ENCODE assay signal across 27 cellular contexts in genomic region chr2:19556648-19557047, GRCh38.
"Had no signal": no experiment of that assay in that cellular context is flagged by ENCODE, and none has a peak within 500 bp of the region (broad histone marks: within the 10 kb centered on the region; RNA-seq: fewer than 3 reads in every experiment).

No MANE protein-coding gene starts in this region.

- FAIRE-seq: colon, endometrium, endothelial cell of umbilical vein, frontal cortex had no signal

- H3K9me3 ChIP-seq: colonic mucosa, esophagus muscularis mucosa, esophagus squamous epithelium, gastrocnemius medialis, gastroesophageal sphincter, heart left ventricle, heart right ventricle had no signal

- H3K4me3 ChIP-seq: colonic mucosa, coronary artery, dorsolateral prefrontal cortex, esophagus muscularis mucosa, esophagus squamous epithelium, gastrocnemius medialis, gastroesophageal sphincter, heart left ventricle, heart right ventricle had no signal

- DNase-seq: colonic mucosa; cortex of kidney; dermis blood vessel endothelial cell; dorsolateral prefrontal cortex; effector CD4-positive, alpha-beta T cell; effector CD8-positive, alpha-beta T cell; effector memory CD4-positive, alpha-beta T cell; effector memory CD8-positive, alpha-beta T cell; endodermal cell; erythroblast; esophagus squamous epithelium; foreskin fibroblast; foreskin keratinocyte; foreskin melanocyte; gastrocnemius medialis; glutamatergic neuron; head of caudate nucleus; heart left ventricle; heart right ventricle had no signal

- H3K27me3 ChIP-seq: colonic mucosa, esophagus muscularis mucosa, esophagus squamous epithelium, foreskin keratinocyte, gastrocnemius medialis, gastroesophageal sphincter, heart left ventricle, heart right ventricle had no signal

- H3K4me1 ChIP-seq: colonic mucosa, esophagus muscularis mucosa, esophagus squamous epithelium, foreskin keratinocyte, gastrocnemius medialis, gastroesophageal sphincter, heart left ventricle, heart right ventricle had no signal

- H3K36me3 ChIP-seq: colonic mucosa, esophagus muscularis mucosa, esophagus squamous epithelium, gastrocnemius medialis, gastroesophageal sphincter, heart left ventricle, heart right ventricle had no signal

- H3K27ac ChIP-seq: colonic mucosa, coronary artery, dorsolateral prefrontal cortex, epithelial cell of prostate, esophagus muscularis mucosa, esophagus squamous epithelium, foreskin keratinocyte, gastrocnemius medialis, gastroesophageal sphincter, heart left ventricle, heart right ventricle had no signal
